1 cellular context compared by ENCODE assay signal in genomic region chr10:16787361-16787791, GRCh38.
TF ChIP-seq lines count a peak whose summit lies in the region.

No MANE protein-coding gene starts in this region.

TF ChIP-seq in GM12878, 131 proteins besides CTCF, POLR2A, EP300 and RAD21 (continued from another document):
- 0 out of 2 replicates have a peak, but pooled peaks have one; percentile 27 for TF ChIP-seq RELB (IDR thresholded peaks at IDR 0.05; ENCODE audit: low read depth)
- TF ChIP-seq MLLT1 (IDR thresholded peaks at IDR 0.05) = peak; percentile 33; the same call in 1 of the 2 replicates
